In genomic region chr9:131739988-131740648, GRCh38 we compare ENCODE assay signal across 9 cellular contexts. TPM values are rescaled to one million over a fixed set of nuclear protein-coding genes. Genes with fewer than 3 reads are reported as not detected.
DNase-seq lines count a peak whose midpoint lies in the region; ATAC-seq, FAIRE-seq and TF ChIP-seq lines count a peak whose summit lies in the region.
"Had no signal": no experiment of that assay in that cellular context is flagged by ENCODE, and none has a peak within 500 bp of the region (broad histone marks: within the 10 kb centered on the region; RNA-seq: fewer than 3 reads in every experiment).

A gene with protein sequence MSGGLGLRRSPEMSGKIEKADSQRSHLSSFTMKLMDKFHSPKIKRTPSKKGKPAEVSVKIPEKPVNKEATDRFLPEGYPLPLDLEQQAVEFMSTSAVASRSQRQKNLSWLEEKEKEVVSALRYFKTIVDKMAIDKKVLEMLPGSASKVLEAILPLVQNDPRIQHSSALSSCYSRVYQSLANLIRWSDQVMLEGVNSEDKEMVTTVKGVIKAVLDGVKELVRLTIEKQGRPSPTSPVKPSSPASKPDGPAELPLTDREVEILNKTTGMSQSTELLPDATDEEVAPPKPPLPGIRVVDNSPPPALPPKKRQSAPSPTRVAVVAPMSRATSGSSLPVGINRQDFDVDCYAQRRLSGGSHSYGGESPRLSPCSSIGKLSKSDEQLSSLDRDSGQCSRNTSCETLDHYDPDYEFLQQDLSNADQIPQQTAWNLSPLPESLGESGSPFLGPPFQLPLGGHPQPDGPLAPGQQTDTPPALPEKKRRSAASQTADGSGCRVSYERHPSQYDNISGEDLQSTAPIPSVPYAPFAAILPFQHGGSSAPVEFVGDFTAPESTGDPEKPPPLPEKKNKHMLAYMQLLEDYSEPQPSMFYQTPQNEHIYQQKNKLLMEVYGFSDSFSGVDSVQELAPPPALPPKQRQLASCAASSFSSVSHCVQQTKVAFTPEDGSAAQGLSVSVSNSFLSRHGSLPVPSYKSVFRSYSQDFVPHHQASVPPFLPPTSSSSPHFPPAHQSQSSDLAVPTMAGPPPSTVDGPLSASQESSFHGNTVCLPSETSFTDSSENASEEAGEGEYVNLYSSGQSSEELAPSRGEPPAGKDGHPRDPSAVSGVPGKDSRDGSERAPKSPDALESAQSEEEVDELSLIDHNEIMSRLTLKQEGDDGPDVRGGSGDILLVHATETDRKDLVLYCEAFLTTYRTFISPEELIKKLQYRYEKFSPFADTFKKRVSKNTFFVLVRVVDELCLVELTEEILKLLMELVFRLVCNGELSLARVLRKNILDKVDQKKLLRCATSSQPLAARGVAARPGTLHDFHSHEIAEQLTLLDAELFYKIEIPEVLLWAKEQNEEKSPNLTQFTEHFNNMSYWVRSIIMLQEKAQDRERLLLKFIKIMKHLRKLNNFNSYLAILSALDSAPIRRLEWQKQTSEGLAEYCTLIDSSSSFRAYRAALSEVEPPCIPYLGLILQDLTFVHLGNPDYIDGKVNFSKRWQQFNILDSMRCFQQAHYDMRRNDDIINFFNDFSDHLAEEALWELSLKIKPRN (N-terminal part only) (minus strand): TSS chr9:131740076. CDS start chr9:131739830, 246 bp downstream.

- no peak for TF ChIP-seq EP300 in Ishikawa (IDR thresholded peaks at IDR 0.05; ENCODE audit: borderline replicate concordance)

- in situ Hi-C loops in mammary epithelial cell (cut with MboI; ENCODE audit: low sequenced_read_pairs in 2 of 2), result loop anchor here (5.0 to 25.0 kb wide), 5 partner anchors 133 to 385 kb away; partner anchors contain the start of gene POMT1 (in 1 of the 2)

- peaks cover 6% of the 10 kb centered on the region for H3K36me3 Mint-ChIP-seq in CD4-positive, alpha-beta T cell (ENCODE audit: low read depth)

- TF ChIP-seq CTCF in CD4-positive, alpha-beta T cell (IDR thresholded peaks at IDR 0.05), result peak; percentile 66
- peak; percentile 50; the same call in 1 of the 2 replicates for TF ChIP-seq CTCF in WI38 (IDR thresholded peaks at IDR 0.05; ENCODE audit: low read depth, low read length)
- peak; percentile 72 to 76 for TF ChIP-seq CTCF in mammary epithelial cell (conservative IDR thresholded peaks at IDR 0.05 in 1 of 2, IDR thresholded peaks at IDR 0.05 in 1 of 2; ENCODE audit: extremely low read depth in 1 of 2, insufficient read depth in 1 of 2, low read depth in 1 of 2, low read length in 2 of 2)
- TF ChIP-seq CTCF in kidney (IDR thresholded peaks at IDR 0.05; ENCODE audit: borderline replicate concordance, extremely low read depth, insufficient read depth), result peak; percentile 99

- peaks cover 62% of the 10 kb centered on the region for H3K4me1 Mint-ChIP-seq in CD4-positive, alpha-beta T cell (ENCODE audit: low read depth)

- no TSS peak for BruUV-seq in mammary epithelial cell (replicated peaks; lab: Mats Ljungman, UMichigan)

- no peaks in the 10 kb centered on the region for H4K20me1 ChIP-seq in mammary epithelial cell (ENCODE audit: insufficient read depth, low read length)

- intact Hi-C loops in CD4-positive, alpha-beta T cell (cut with DNase I, micrococcal nuclease), result loop anchor here (1.0 to 5.0 kb wide), 3 partner anchors 11 to 149 kb away; no protein-coding TSS in a partner anchor
- intact Hi-C loops in mammary epithelial cell (cut with micrococcal nuclease) (loop anchor here (1.0 to 10.0 kb wide), 7 partner anchors 13 to 565 kb away; no protein-coding TSS in a partner anchor), kidney (cut with DNase I) (loop anchor here (10.0 kb wide), 2 partner anchors 95 to 155 kb away; no protein-coding TSS in a partner anchor)

- peak within 1 kb of the TSS; percentile 78 for H3K9ac ChIP-seq in mammary epithelial cell (ENCODE audit: insufficient read depth, low read length)
- peak within 1 kb of the TSS; percentile 91 to 97 for H3K9ac ChIP-seq in kidney (ENCODE audit: low read length in 2 of 2)

- H3K4me3 ChIP-seq in WI38 (ENCODE audit: low read depth, low read length) (peak within 1 kb of the TSS; percentile 69), mammary epithelial cell (replicated peaks in 1 of 3; ENCODE audit: insufficient read depth in 1 of 3, low read depth in 2 of 3, low read length in 3 of 3) (peak within 1 kb of the TSS; percentile 66 to 83 (median 71)), kidney (ENCODE audit: low read length in 2 of 2) (peak within 1 kb of the TSS; percentile 83 to 95)

- peak; percentile 61; the same call in 1 of the 2 replicates for TF ChIP-seq RAD21 in Ishikawa (IDR thresholded peaks at IDR 0.05; ENCODE audit: low read depth)

- CTCF ChIA-PET in CD4-positive, alpha-beta T cell (lab: Charles Lee), result interaction anchor here (0.6 to 2.9 kb wide), 21 partner anchors 11 to 174 kb away, joined by 3 to 20 read pairs (median 5); no protein-coding TSS in a partner anchor
- CTCF ChIA-PET in mammary epithelial cell (lab: Charles Lee; ENCODE audit: low non-redundant PET), result interaction anchor here (1.0 kb wide), 1 partner anchor 132 kb away, joined by 3 read pairs; no protein-coding TSS in a partner anchor

- H3K79me2 ChIP-seq in mammary epithelial cell (ENCODE audit: insufficient read depth, low read length), result peaks cover 39% of the 10 kb centered on the region

- peak; percentile 57 for ATAC-seq in CD4-positive, alpha-beta T cell (ENCODE audit: poor library complexity)
- peak; percentile 33 for ATAC-seq in GM19455 (IDR thresholded peaks at IDR 0.05; ENCODE audit: unreplicated experiment)
- ATAC-seq in HG03460 (IDR thresholded peaks at IDR 0.05; ENCODE audit: unreplicated experiment), result no peak

- H2AFZ ChIP-seq in mammary epithelial cell (ENCODE audit: low read depth, low read length), result peak within 1 kb of the TSS; percentile 73

- dilution Hi-C loops in mammary epithelial cell (cut with HindIII; ENCODE audit: low sequenced_read_pairs), result no loop called here

- DNase-seq in CD4-positive, alpha-beta T cell, result peak; percentile 57 to 91 (median 82)
- DNase-seq in mammary epithelial cell, result no peak
- DNase-seq in kidney, result peak; percentile 91
- peak; percentile 67 to 79 for DNase-seq in stimulated activated CD4-positive, alpha-beta T cell treated with anti-CD3 and anti-CD28 coated beads, Interleukin-15, amount 100 ng/mL, for 48 hours (ENCODE audit: low read depth in 2 of 2)

- H3K4me1 ChIP-seq in mammary epithelial cell (ENCODE audit: insufficient read depth, low read length), result peaks cover 11% of the 10 kb centered on the region
- peaks cover 25 to 28% of the 10 kb centered on the region in 2 donors for H3K4me1 ChIP-seq in kidney (ENCODE audit: control insufficient read depth in 1 of 2, insufficient read depth in 1 of 2, low read depth in 1 of 2, low read length in 2 of 2)

- H3K36me3 ChIP-seq in mammary epithelial cell (ENCODE audit: insufficient read depth, low read length) (no peaks in the 10 kb centered on the region), kidney (ENCODE audit: control insufficient read depth in 1 of 2, insufficient read depth in 2 of 2, low read length in 2 of 2) (no peaks in the 10 kb centered on the region)

- POLR2A ChIA-PET in CD4-positive, alpha-beta T cell (lab: Charles Lee), result interaction anchor here (0.8 to 2.3 kb wide), 5 partner anchors 12 to 240 kb away, joined by 3 to 15 read pairs (median 4); no protein-coding TSS in a partner anchor

- H3K27me3 ChIP-seq in CD4-positive, alpha-beta T cell (ENCODE audit: control insufficient read depth, insufficient read depth, low read length), result no peaks in the 10 kb centered on the region
- no peaks in the 10 kb centered on the region for H3K27me3 ChIP-seq in mammary epithelial cell (ENCODE audit: insufficient read depth, low read length)

- 11% methylated on average over 14 of the region's 64 CpGs for WGBS in mammary epithelial cell (ENCODE audit: low coverage, missing lambda C conversion rate)

- H3K27ac ChIP-seq in CD4-positive, alpha-beta T cell (ENCODE audit: low read depth, low read length), result peak within 1 kb of the TSS; percentile 24
- H3K27ac ChIP-seq in mammary epithelial cell (ENCODE audit: insufficient read depth, low read depth, low read length), result peak within 1 kb of the TSS; percentile 57
- peak within 1 kb of the TSS; percentile 82 to 93 for H3K27ac ChIP-seq in kidney (ENCODE audit: low read depth in 2 of 2, low read length in 2 of 2)

- no peaks in the 10 kb centered on the region for H3K27me3 Mint-ChIP-seq in CD4-positive, alpha-beta T cell

- H3K9me3 ChIP-seq in CD4-positive, alpha-beta T cell (ENCODE audit: control insufficient read depth, low read length), result no peaks in the 10 kb centered on the region
- H3K9me3 ChIP-seq in mammary epithelial cell (replicated peaks; ENCODE audit: insufficient read depth, low read length), result no peaks in the 10 kb centered on the region
- H3K9me3 ChIP-seq in kidney (ENCODE audit: control insufficient read depth in 1 of 2, low read length in 2 of 2), result no peaks in the 10 kb centered on the region

- no peak for FAIRE-seq in kidney (lab: Jason Lieb, UNC)
- FAIRE-seq: endometrium had no signal

- peak within 1 kb of the TSS; percentile 80 for H3K4me2 ChIP-seq in mammary epithelial cell (ENCODE audit: insufficient read depth, low read depth, low read length)

- H3K4me3 Mint-ChIP-seq in CD4-positive, alpha-beta T cell, result peak within 1 kb of the TSS; percentile 95

- H3K9me3 Mint-ChIP-seq in CD4-positive, alpha-beta T cell, result no peaks in the 10 kb centered on the region

- peak within 1 kb of the TSS; percentile 92 for H3K27ac Mint-ChIP-seq in CD4-positive, alpha-beta T cell

TF ChIP-seq in Ishikawa, 13 proteins besides CTCF, POLR2A, EP300 and RAD21:
- TF ChIP-seq TAF1 (IDR thresholded peaks at IDR 0.05; ENCODE audit: low read depth) (no peak), ZBTB7A (IDR thresholded peaks at IDR 0.05; ENCODE audit: low read depth) (0 out of 2 replicates have a peak, but pooled peaks have one; percentile 24)

RNA-seq across cellular contexts. Expression of the gene that starts here (rescaled TPM):
- 100 to 1,000 TPM; 130 to 134 TPM for total RNA-seq in CD4-positive, alpha-beta T cell
- total RNA-seq in mammary epithelial cell (10 to 100 TPM; 41.7 to 51.3 TPM), kidney (79.7 TPM)
- polyA plus RNA-seq in mammary epithelial cell (22.8 TPM), kidney (ENCODE audit: insufficient read depth, low read depth, low replicate concordance) (15.5 TPM)
- polyA minus RNA-seq in mammary epithelial cell, result 29.1 TPM

Comparison
In these comparisons a context has a peak if more than half of its experiments do, and no peak if none do; other contexts are left out.
1. H3K27ac ChIP-seq: peak in every context shown above with its lines; median percentile 88 in kidney; 57 in mammary epithelial cell; 24 in CD4-positive, alpha-beta T cell.